ENCODE assay signal across 21 cellular contexts in genomic region chr12:59895161-59895785, GRCh38.
"Had no signal": no experiment of that assay in that cellular context is flagged by ENCODE, and none has a peak within 500 bp of the region (broad histone marks: within the 10 kb centered on the region; RNA-seq: fewer than 3 reads in every experiment).

No MANE protein-coding gene starts in this region.

- H3K27me3 Mint-ChIP-seq: activated B cell treated with CpG ODN at 0.5 μM for 24 hours; activated CD4-positive, alpha-beta T cell treated with anti-CD3 and anti-CD28 coated beads for 36 hours; activated naive CD8-positive, alpha-beta T cell treated with anti-CD3 and anti-CD28 coated beads, Interleukin-2, amount 10 ng/mL, durations not matched to agents 7 days and 5 days; progenitor cell of endocrine pancreas; stimulated activated naive B cell treated with anti-CD40 and anti-IgM and Interleukin-4, amounts not matched to agents 10 μg/mL and 1 μg/mL and 100 μg/mL, for 72 hours; type B pancreatic cell had no signal

- ATAC-seq: activated CD4-positive, alpha-beta T cell treated with anti-CD3 and anti-CD28 coated beads for 36 hours; left lung; naive thymus-derived CD8-positive, alpha-beta T cell; stimulated activated naive B cell treated with anti-CD40 and anti-IgM and Interleukin-4, amounts not matched to agents 10 μg/mL and 1 μg/mL and 100 μg/mL, for 72 hours had no signal

- H3K4me1 Mint-ChIP-seq: activated B cell treated with CpG ODN at 0.5 μM for 24 hours; activated CD4-positive, alpha-beta T cell treated with anti-CD3 and anti-CD28 coated beads for 36 hours; activated naive CD8-positive, alpha-beta T cell treated with anti-CD3 and anti-CD28 coated beads, Interleukin-2, amount 10 ng/mL, durations not matched to agents 7 days and 5 days; immature natural killer cell; naive thymus-derived CD8-positive, alpha-beta T cell; stimulated activated naive B cell treated with anti-CD40 and anti-IgM and Interleukin-4, amounts not matched to agents 10 μg/mL and 1 μg/mL and 100 μg/mL, for 72 hours had no signal

- H3K36me3 Mint-ChIP-seq: activated naive CD8-positive, alpha-beta T cell treated with anti-CD3 and anti-CD28 coated beads, Interleukin-2, amount 10 ng/mL, durations not matched to agents 7 days and 5 days; immature natural killer cell; naive thymus-derived CD8-positive, alpha-beta T cell; stimulated activated naive B cell treated with anti-CD40 and anti-IgM and Interleukin-4, amounts not matched to agents 10 μg/mL and 1 μg/mL and 100 μg/mL, for 72 hours; type B pancreatic cell had no signal

- H3K4me3 Mint-ChIP-seq: activated B cell treated with CpG ODN at 0.5 μM for 24 hours; activated CD4-positive, alpha-beta T cell treated with anti-CD3 and anti-CD28 coated beads for 36 hours; activated naive CD4-positive, alpha-beta T cell treated with anti-CD3 and anti-CD28 coated beads for 36 hours; activated naive CD8-positive, alpha-beta T cell treated with anti-CD3 and anti-CD28 coated beads, Interleukin-2, amount 10 ng/mL, durations not matched to agents 7 days and 5 days; immature natural killer cell; naive thymus-derived CD8-positive, alpha-beta T cell; stimulated activated naive B cell treated with anti-CD40 and anti-IgM and Interleukin-4, amounts not matched to agents 10 μg/mL and 1 μg/mL and 100 μg/mL, for 72 hours; type B pancreatic cell had no signal

- H3K27ac Mint-ChIP-seq: activated B cell treated with CpG ODN at 0.5 μM for 24 hours; activated CD4-positive, alpha-beta T cell treated with anti-CD3 and anti-CD28 coated beads for 36 hours; activated naive CD4-positive, alpha-beta T cell treated with anti-CD3 and anti-CD28 coated beads for 36 hours; activated naive CD8-positive, alpha-beta T cell treated with anti-CD3 and anti-CD28 coated beads, Interleukin-2, amount 10 ng/mL, durations not matched to agents 7 days and 5 days; immature natural killer cell; naive thymus-derived CD8-positive, alpha-beta T cell; progenitor cell of endocrine pancreas; stimulated activated naive B cell treated with anti-CD40 and anti-IgM and Interleukin-4, amounts not matched to agents 10 μg/mL and 1 μg/mL and 100 μg/mL, for 72 hours; type B pancreatic cell had no signal

- DNase-seq: activated B cell treated with CpG ODN at 0.5 μM for 24 hours; activated CD4-positive, alpha-beta T cell treated with anti-CD3 and anti-CD28 coated beads for 36 hours; activated CD4-positive, alpha-beta T cell treated with anti-CD3 and anti-CD28 coated beads, Interleukin-2, amount 50 U/mL, for 48 hours; activated effector memory CD4-positive, alpha-beta T cell treated with Interleukin-2 at 50 U/mL for 16 hours; activated naive CD4-positive, alpha-beta T cell treated with anti-CD3 and anti-CD28 coated beads for 36 hours; activated naive CD8-positive, alpha-beta T cell treated with anti-CD3 and anti-CD28 coated beads, Interleukin-2, amount 10 ng/mL, durations not matched to agents 7 days and 5 days; activated T-cell treated with anti-CD3 and anti-CD28 coated beads, Interleukin-2, amount 50 U/mL, for 48 hours; effector CD4-positive, alpha-beta T cell; glutamatergic neuron; immature natural killer cell; kidney glomerular epithelial cell; left lung; naive thymus-derived CD8-positive, alpha-beta T cell; retina; sigmoid colon; stimulated activated CD4-positive, alpha-beta T cell treated with anti-CD3 and anti-CD28 coated beads, Interleukin-2, amount 100 ng/mL, for 48 hours; stimulated activated CD8-positive, alpha-beta memory T cell treated with anti-CD3 and anti-CD28 coated beads, Interleukin-4, amount 100 ng/mL, for 48 hours; stimulated activated naive B cell treated with anti-CD40 and anti-IgM and Interleukin-4, amounts not matched to agents 10 μg/mL and 1 μg/mL and 100 μg/mL, for 72 hours; T-helper 9 cell had no signal

- H3K9me3 Mint-ChIP-seq: activated naive CD4-positive, alpha-beta T cell treated with anti-CD3 and anti-CD28 coated beads for 36 hours; activated naive CD8-positive, alpha-beta T cell treated with anti-CD3 and anti-CD28 coated beads, Interleukin-2, amount 10 ng/mL, durations not matched to agents 7 days and 5 days; type B pancreatic cell had no signal
